ENCODE assay signal across 8 cellular contexts in the genomic region with DNA sequence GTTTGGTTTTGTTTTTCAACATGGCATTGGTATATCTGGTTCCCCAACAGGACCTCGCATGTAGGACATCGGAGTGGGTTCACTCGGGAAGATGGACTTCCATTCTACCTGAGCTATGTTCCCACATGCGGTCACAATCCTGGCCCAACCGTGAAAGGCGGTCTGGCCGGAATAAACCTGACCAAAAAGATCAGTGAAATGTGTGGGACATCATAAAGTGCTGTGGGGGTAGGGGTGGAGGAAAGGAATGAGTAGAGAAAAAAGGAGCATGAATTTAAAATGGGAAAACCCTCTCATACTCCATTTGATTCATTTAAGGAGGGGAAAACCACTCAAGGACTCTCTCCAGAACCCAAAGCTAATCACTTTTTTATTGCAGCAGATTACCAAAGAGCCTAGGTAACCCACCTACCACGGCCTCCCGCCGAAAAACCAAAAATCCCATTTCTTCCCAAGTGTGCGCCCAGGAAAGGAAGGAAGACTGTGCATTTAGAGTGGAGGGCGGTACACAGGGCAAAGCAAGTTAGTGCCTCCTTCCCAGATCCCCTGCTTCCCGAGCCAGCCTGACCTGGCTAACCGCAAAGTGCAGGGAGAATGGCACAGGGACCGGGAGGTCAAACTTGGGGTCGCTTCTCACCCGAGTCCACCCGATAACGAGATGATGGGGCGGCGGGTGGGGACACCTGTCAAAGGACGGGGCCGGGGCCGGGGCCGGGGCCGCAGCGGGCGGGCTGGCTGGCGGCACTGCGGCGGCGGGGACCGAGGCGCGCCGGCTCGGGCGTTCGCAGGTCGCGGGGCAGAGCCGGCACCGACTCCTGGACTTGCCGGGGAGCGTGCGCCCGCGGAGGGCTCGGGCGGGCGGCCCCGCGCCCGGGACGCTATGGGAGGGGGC. TPM values are rescaled to one million over a fixed set of nuclear protein-coding genes. Genes with fewer than 3 reads are reported as not detected.
DNase-seq lines count a peak whose midpoint lies in the region; ATAC-seq and TF ChIP-seq lines count a peak whose summit lies in the region.

No MANE protein-coding gene starts in this region.

- H3K9me3 Mint-ChIP-seq in WTC11: no peaks in the 10 kb centered on the region

- H3K27ac ChIP-seq in heart left ventricle: peak overlapping the region in 6 of 12 donors; percentile 15 to 76 (median 60)
- H3K27ac ChIP-seq in rectal smooth muscle tissue (ENCODE audit: low read depth, low read length): no peak overlapping the region
- H3K27ac ChIP-seq in Karpas-422 (ENCODE audit: low read length): no peak overlapping the region

- H3K27me3 Mint-ChIP-seq in WTC11 (ENCODE audit: low read depth): peaks cover 21% of the 10 kb centered on the region

- H3K9me3 ChIP-seq in heart left ventricle (no peaks in the 10 kb centered on the region), Karpas-422 (ENCODE audit: low read length) (no peaks in the 10 kb centered on the region)

- no peaks in the 10 kb centered on the region for H3K79me2 ChIP-seq in Karpas-422 (ENCODE audit: low read length)

- no peak overlapping the region for H3K27ac Mint-ChIP-seq in WTC11

- H3K4me1 Mint-ChIP-seq in WTC11: peaks cover 24% of the 10 kb centered on the region

- no peaks in the 10 kb centered on the region for H4K20me1 ChIP-seq in Karpas-422 (ENCODE audit: insufficient read depth, low read depth, low read length)

- no peaks in the 10 kb centered on the region for H3K9me2 ChIP-seq in Karpas-422 (replicated peaks; ENCODE audit: insufficient read depth, low read length)

- ATAC-seq in WTC11 (peak; percentile 52), heart left ventricle (peak in 3 of 4 donors; percentile 17 to 44 (median 43)), GM18870 (IDR thresholded peaks at IDR 0.05; ENCODE audit: unreplicated experiment) (no peak)

- DNase-seq in DMS53 (lab: John Stamatoyannopoulos, UW): peak; percentile 48
- no peak for DNase-seq in DMS53 treated with DMSO at 0.1 percent for 48 hours (lab: John Stamatoyannopoulos, UW; ENCODE audit: unreplicated experiment)
- DNase-seq in WTC11 (ENCODE audit: low spot score): peak; percentile 49
- peak in 3 of 5 donors; percentile 10 to 61 (median 22) for DNase-seq in heart left ventricle
- no peak for DNase-seq in Karpas-422
- DNase-seq in NCI-H1436 treated with DMSO at 0.1 percent for 48 hours (lab: John Stamatoyannopoulos, UW): no peak

- no peak overlapping the region for H3K9ac ChIP-seq in rectal smooth muscle tissue (ENCODE audit: low read length)
- no peak overlapping the region for H3K9ac ChIP-seq in Karpas-422 (ENCODE audit: low read length)

- WGBS in heart left ventricle, 4 donors: 12 to 23% (median 17%) methylated on average over 32 to 55 of the region's 55 CpGs

- H3K27me3 ChIP-seq in heart left ventricle (peaks cover 0 to 26% (median 0%) of the 10 kb centered on the region in 9 donors), rectal smooth muscle tissue (ENCODE audit: control insufficient read depth, insufficient read depth, low read length) (no peaks in the 10 kb centered on the region), Karpas-422 (ENCODE audit: low read length) (no peaks in the 10 kb centered on the region)

- TF ChIP-seq CTCF in WTC11 (IDR thresholded peaks at IDR 0.05) (no peak), heart left ventricle (IDR thresholded peaks at IDR 0.05) (no peak)

- H3K36me3 ChIP-seq in heart left ventricle: no peaks in the 10 kb centered on the region
- no peaks in the 10 kb centered on the region for H3K36me3 ChIP-seq in rectal smooth muscle tissue (ENCODE audit: control insufficient read depth, insufficient read depth, low read length)
- no peaks in the 10 kb centered on the region for H3K36me3 ChIP-seq in Karpas-422 (ENCODE audit: insufficient read depth, low read length)

- no peaks in the 10 kb centered on the region for H3K36me3 Mint-ChIP-seq in WTC11

- CTCF ChIA-PET in WTC11 (lab: Charles Lee): interaction anchor here (1.0 to 1.4 kb wide), 4 partner anchors 18 to 178 kb away, joined by 3 to 6 read pairs (median 4); no protein-coding TSS in a partner anchor

- intact Hi-C loops in heart left ventricle (cut with DNase I): loop anchor here in 2 of 10 donors (5.0 to 10.0 kb wide), 5 partner anchors 66 to 174 kb away; no protein-coding TSS in a partner anchor

- no peak overlapping the region for H2AFZ ChIP-seq in Karpas-422 (ENCODE audit: low read length)

- H3K4me2 ChIP-seq in Karpas-422 (ENCODE audit: low read depth, low read length, poor library complexity, severe bottlenecking): no peak overlapping the region

- peak overlapping the region; percentile 82 for H3K4me3 Mint-ChIP-seq in WTC11

- H3K4me3 ChIP-seq in heart left ventricle (peak overlapping the region in 11 of 12 donors; percentile 43 to 83 (median 68)), rectal smooth muscle tissue (ENCODE audit: low read length) (peak overlapping the region; percentile 48), Karpas-422 (ENCODE audit: low read length) (no peak overlapping the region)

- POLR2A ChIA-PET in WTC11 (lab: Charles Lee): no interaction called here

- H3K4me1 ChIP-seq in heart left ventricle (peaks cover 0 to 17% (median 6%) of the 10 kb centered on the region in 12 donors), rectal smooth muscle tissue (ENCODE audit: control insufficient read depth, insufficient read depth, low read length) (peaks cover 2% of the 10 kb centered on the region), Karpas-422 (ENCODE audit: low read length) (no peaks in the 10 kb centered on the region)

- no peak for TF ChIP-seq POLR2A in heart left ventricle (IDR thresholded peaks at IDR 0.05)

TF ChIP-seq in WTC11, 78 proteins besides CTCF, POLR2A, EP300 and RAD21:
- TF ChIP-seq SP1 (CRISPR knock-in tag; conservative IDR thresholded peaks at IDR 0.05): 0 out of 2 replicates have a peak, but pooled peaks have one; percentile 24
- TF ChIP-seq, protein P1, sequence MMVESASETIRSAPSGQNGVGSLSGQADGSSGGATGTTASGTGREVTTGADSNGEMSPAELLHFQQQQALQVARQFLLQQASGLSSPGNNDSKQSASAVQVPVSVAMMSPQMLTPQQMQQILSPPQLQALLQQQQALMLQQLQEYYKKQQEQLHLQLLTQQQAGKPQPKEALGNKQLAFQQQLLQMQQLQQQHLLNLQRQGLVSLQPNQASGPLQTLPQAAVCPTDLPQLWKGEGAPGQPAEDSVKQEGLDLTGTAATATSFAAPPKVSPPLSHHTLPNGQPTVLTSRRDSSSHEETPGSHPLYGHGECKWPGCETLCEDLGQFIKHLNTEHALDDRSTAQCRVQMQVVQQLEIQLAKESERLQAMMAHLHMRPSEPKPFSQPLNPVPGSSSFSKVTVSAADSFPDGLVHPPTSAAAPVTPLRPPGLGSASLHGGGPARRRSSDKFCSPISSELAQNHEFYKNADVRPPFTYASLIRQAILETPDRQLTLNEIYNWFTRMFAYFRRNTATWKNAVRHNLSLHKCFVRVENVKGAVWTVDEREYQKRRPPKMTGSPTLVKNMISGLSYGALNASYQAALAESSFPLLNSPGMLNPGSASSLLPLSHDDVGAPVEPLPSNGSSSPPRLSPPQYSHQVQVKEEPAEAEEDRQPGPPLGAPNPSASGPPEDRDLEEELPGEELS (CRISPR knock-in tag; IDR thresholded peaks at IDR 0.05): no peak

RNA-seq across cellular contexts. Expression of a gene that starts 0.7 kb away (rescaled TPM):
- 2.3 to 2.7 TPM (median 2.6 TPM) in 3 replicates for total RNA-seq in WTC11 (2021)
- 10 to 100 TPM in 8 of 9 donors, 1 to 10 TPM in 1; 8.8 to 22.9 (median 13.3) TPM for total RNA-seq in heart left ventricle
- polyA plus RNA-seq in heart left ventricle: 10 to 100 TPM in 1 of 2 donors, 1 to 10 TPM in 1; 6.2 to 11.3 TPM
- total RNA-seq in Karpas-422 (2014; rRNA removed; shearing (Covaris generic); ENCODE audit: low replicate concordance): not detected in 2 replicates

Comparison
In these comparisons a context has a peak if more than half of its experiments do, and no peak if none do; other contexts are left out.
1. DNase-seq: peak in DMS53 (single experiment), WTC11 (single experiment) and heart left ventricle (3 of 5); none in DMS53 treated with DMSO at 0.1 percent for 48 hours (single experiment), Karpas-422 (single experiment) and NCI-H1436 treated with DMSO at 0.1 percent for 48 hours (single experiment).